In the genomic region with DNA sequence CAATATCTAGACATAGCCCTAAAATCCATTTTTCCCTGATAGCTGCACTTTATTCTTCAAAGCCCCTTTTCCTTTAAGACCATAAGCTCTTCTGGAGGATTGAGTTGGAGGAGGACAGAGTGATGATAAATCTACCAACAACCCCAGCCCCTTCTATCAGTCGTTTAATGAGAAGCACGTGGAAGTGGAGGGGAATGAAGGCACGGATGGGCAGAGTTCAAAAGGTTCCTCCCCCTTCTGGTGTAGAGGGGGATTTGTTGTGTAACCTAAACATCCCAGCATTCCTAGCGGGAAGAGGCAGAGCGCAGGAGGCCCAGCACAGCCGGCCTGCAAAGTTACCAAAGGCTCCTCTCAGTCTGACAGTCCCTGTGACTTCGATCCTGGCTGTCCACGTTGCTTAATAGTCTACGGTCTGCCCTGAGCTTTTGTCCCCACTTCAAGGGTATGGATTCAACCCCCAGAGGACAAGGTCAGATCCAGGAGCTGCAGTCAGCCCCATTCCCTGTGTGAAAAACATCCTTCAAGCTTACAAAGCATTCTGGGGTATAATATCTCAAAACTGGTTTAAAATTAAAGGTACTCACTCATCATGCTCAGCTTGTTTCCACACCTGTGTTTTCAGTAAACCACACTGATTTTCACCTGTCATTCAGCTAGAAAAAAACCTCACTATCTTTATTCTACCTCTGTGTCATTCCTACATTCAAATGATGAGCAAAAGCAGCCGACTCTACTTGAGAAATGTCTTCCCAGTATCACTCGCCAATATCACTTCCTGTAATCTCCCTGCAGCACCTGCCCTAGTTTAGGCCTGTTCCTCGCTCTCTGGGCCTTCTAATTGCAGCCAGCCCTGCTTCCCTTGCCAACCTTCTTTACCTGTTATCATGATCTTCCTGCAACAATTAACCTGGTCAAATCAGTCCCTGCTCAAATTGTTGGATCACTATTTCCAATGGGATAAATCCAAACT, we compare ENCODE assay signal across 1 cellular context.
A peak's percentile ranks its signal among the peaks of the same experiment; 100 is the strongest.
TF ChIP-seq lines count a peak whose summit lies in the region.

No MANE protein-coding gene starts in this region.

TF ChIP-seq in HepG2, 621 proteins besides CTCF, POLR2A, EP300 and RAD21 (continued from another document and continues in another):
- TF ChIP-seq ZNF354B (CRISPR knock-in tag; IDR thresholded peaks at IDR 0.05): peak; percentile 78; the same call in 1 of the 2 replicates
- peak; percentile 47; the same call in 1 of the 2 replicates for TF ChIP-seq ZSCAN21 (CRISPR knock-in tag; IDR thresholded peaks at IDR 0.05; ENCODE audit: borderline replicate concordance)
- no peak for TF ChIP-seq ZNF841 (CRISPR knock-in tag; IDR thresholded peaks at IDR 0.05; ENCODE audit: borderline replicate concordance)
- TF ChIP-seq, protein P1, sequence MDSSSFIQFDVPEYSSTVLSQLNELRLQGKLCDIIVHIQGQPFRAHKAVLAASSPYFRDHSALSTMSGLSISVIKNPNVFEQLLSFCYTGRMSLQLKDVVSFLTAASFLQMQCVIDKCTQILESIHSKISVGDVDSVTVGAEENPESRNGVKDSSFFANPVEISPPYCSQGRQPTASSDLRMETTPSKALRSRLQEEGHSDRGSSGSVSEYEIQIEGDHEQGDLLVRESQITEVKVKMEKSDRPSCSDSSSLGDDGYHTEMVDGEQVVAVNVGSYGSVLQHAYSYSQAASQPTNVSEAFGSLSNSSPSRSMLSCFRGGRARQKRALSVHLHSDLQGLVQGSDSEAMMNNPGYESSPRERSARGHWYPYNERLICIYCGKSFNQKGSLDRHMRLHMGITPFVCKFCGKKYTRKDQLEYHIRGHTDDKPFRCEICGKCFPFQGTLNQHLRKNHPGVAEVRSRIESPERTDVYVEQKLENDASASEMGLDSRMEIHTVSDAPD (CRISPR knock-in tag; IDR thresholded peaks at IDR 0.05): peak; percentile 87
- TF ChIP-seq KDM4B (CRISPR knock-in tag; IDR thresholded peaks at IDR 0.05): peak; percentile 85
- no peak for TF ChIP-seq ZNF790 (CRISPR knock-in tag; IDR thresholded peaks at IDR 0.05; ENCODE audit: borderline replicate concordance)
- peak; percentile 89 for TF ChIP-seq ZSCAN29 (CRISPR knock-in tag; conservative IDR thresholded peaks at IDR 0.05)
- TF ChIP-seq, protein P2, sequence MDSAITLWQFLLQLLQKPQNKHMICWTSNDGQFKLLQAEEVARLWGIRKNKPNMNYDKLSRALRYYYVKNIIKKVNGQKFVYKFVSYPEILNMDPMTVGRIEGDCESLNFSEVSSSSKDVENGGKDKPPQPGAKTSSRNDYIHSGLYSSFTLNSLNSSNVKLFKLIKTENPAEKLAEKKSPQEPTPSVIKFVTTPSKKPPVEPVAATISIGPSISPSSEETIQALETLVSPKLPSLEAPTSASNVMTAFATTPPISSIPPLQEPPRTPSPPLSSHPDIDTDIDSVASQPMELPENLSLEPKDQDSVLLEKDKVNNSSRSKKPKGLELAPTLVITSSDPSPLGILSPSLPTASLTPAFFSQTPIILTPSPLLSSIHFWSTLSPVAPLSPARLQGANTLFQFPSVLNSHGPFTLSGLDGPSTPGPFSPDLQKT (CRISPR knock-in tag; IDR thresholded peaks at IDR 0.05; ENCODE audit: borderline replicate concordance): no peak
- TF ChIP-seq, protein P3, sequence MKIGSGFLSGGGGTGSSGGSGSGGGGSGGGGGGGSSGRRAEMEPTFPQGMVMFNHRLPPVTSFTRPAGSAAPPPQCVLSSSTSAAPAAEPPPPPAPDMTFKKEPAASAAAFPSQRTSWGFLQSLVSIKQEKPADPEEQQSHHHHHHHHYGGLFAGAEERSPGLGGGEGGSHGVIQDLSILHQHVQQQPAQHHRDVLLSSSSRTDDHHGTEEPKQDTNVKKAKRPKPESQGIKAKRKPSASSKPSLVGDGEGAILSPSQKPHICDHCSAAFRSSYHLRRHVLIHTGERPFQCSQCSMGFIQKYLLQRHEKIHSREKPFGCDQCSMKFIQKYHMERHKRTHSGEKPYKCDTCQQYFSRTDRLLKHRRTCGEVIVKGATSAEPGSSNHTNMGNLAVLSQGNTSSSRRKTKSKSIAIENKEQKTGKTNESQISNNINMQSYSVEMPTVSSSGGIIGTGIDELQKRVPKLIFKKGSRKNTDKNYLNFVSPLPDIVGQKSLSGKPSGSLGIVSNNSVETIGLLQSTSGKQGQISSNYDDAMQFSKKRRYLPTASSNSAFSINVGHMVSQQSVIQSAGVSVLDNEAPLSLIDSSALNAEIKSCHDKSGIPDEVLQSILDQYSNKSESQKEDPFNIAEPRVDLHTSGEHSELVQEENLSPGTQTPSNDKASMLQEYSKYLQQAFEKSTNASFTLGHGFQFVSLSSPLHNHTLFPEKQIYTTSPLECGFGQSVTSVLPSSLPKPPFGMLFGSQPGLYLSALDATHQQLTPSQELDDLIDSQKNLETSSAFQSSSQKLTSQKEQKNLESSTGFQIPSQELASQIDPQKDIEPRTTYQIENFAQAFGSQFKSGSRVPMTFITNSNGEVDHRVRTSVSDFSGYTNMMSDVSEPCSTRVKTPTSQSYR (CRISPR knock-in tag; IDR thresholded peaks at IDR 0.05; ENCODE audit: borderline replicate concordance): peak; percentile 67; the same call in 1 of the 2 replicates
- peak; percentile 92 for TF ChIP-seq MIER3 (CRISPR knock-in tag; IDR thresholded peaks at IDR 0.05; ENCODE audit: borderline replicate concordance)
- TF ChIP-seq GZF1 (CRISPR knock-in tag; IDR thresholded peaks at IDR 0.05): 0 out of 2 replicates have a peak, but pooled peaks have one; percentile 47
- peak; percentile 67; the same call in 1 of the 2 replicates for TF ChIP-seq ELF3 (CRISPR knock-in tag; IDR thresholded peaks at IDR 0.05)
- TF ChIP-seq KLF13 (CRISPR knock-in tag; IDR thresholded peaks at IDR 0.05): no peak
- 0 out of 2 replicates have a peak, but pooled peaks have one; percentile 52 for TF ChIP-seq ETV6 (CRISPR knock-in tag; conservative IDR thresholded peaks at IDR 0.05)
- TF ChIP-seq ATM (IDR thresholded peaks at IDR 0.05; ENCODE audit: borderline replicate concordance): peak; percentile 87; the same call in 1 of the 2 replicates
- no peak for TF ChIP-seq NFE2L2 (IDR thresholded peaks at IDR 0.05; ENCODE audit: low read length)
- peak; percentile 65; the same call in 1 of the 2 replicates for TF ChIP-seq ZNF563 (CRISPR knock-in tag; IDR thresholded peaks at IDR 0.05)
- TF ChIP-seq ZNF773 (CRISPR knock-in tag; IDR thresholded peaks at IDR 0.05; ENCODE audit: borderline replicate concordance): no peak
- TF ChIP-seq, protein P4, sequence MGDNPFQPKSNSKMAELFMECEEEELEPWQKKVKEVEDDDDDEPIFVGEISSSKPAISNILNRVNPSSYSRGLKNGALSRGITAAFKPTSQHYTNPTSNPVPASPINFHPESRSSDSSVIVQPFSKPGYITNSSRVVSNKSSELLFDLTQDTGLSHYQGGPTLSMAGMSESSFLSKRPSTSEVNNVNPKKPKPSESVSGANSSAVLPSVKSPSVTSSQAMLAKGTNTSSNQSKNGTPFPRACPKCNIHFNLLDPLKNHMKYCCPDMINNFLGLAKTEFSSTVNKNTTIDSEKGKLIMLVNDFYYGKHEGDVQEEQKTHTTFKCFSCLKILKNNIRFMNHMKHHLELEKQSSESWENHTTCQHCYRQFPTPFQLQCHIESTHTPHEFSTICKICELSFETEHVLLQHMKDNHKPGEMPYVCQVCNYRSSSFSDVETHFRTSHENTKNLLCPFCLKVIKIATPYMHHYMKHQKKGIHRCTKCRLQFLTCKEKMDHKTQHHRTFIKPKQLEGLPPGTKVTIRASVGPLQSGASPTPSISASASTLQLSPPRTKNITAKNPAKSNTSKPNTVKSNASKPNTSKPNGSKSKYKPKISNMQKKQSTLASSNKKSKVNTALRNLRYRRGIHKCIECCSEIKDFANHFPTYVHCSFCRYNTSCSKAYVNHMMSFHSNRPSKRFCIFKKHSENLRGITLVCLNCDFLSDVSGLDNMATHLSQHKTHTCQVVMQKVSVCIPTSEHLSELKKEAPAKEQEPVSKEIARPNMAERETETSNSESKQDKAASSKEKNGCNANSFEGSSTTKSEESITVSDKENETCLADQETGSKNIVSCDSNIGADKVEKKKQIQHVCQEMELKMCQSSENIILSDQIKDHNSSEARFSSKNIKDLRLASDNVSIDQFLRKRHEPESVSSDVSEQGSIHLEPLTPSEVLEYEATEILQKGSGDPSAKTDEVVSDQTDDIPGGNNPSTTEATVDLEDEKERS (CRISPR knock-in tag; IDR thresholded peaks at IDR 0.05): no peak; the same call in 1 of the 2 replicates
- TF ChIP-seq, protein P5, sequence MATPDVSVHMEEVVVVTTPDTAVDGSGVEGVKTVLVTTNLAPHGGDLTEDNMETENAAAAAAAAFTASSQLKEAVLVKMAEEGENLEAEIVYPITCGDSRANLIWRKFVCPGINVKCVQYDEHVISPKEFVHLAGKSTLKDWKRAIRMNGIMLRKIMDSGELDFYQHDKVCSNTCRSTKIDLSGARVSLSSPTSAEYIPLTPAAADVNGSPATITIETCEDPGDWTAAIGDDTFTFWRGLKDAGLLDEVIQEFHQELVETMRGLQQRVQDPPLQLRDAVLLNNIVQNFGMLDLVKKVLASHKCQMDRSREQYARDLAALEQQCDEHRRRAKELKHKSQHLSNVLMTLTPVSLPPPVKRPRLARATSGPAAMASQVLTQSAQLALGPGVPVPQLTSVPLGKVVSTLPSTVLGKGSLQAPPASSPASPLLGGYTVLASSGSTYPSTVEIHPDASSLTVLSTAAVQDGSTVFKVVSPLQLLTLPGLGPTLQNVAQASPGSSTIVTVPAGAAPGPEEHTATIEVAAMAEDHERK (CRISPR knock-in tag; IDR thresholded peaks at IDR 0.05; ENCODE audit: low read depth): no peak
- peak; percentile 69; the same call in 1 of the 2 replicates for TF ChIP-seq ZNF546 (CRISPR knock-in tag; conservative IDR thresholded peaks at IDR 0.05)
- TF ChIP-seq KAT7 (CRISPR knock-in tag; IDR thresholded peaks at IDR 0.05; ENCODE audit: borderline replicate concordance): peak; percentile 98
- no peak for TF ChIP-seq SUZ12 (IDR thresholded peaks at IDR 0.05; ENCODE audit: low read depth, low read length)
- peak; percentile 95 for TF ChIP-seq ZNF350 (CRISPR knock-in tag; IDR thresholded peaks at IDR 0.05; ENCODE audit: borderline replicate concordance, low read depth)
- peak; percentile 93 for TF ChIP-seq SMAD3 (CRISPR knock-in tag; IDR thresholded peaks at IDR 0.05)
- no peak for TF ChIP-seq REXO4 (CRISPR knock-in tag; IDR thresholded peaks at IDR 0.05; ENCODE audit: borderline replicate concordance)
- TF ChIP-seq ZNF878 (CRISPR knock-in tag; IDR thresholded peaks at IDR 0.05): peak; percentile 71; the same call in 1 of the 2 replicates
- no peak for TF ChIP-seq ZFP82 (CRISPR knock-in tag; IDR thresholded peaks at IDR 0.05; ENCODE audit: borderline replicate concordance)
- TF ChIP-seq, protein P6, sequence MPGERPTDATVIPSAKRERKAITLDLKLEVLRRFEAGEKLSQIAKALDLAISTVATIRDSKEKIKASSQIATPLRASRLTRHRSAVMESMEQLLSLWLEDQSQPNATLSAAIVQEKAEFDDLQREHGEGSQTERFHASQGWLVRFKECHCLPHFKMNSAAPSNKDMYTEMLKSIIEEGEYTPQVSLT (CRISPR knock-in tag; IDR thresholded peaks at IDR 0.05; ENCODE audit: borderline replicate concordance, low read depth): no peak
- TF ChIP-seq BHLHE40 (IDR thresholded peaks at IDR 0.05; ENCODE audit: low read length): peak; percentile 54
- no peak for TF ChIP-seq ZNF468 (CRISPR knock-in tag; IDR thresholded peaks at IDR 0.05)
- TF ChIP-seq, protein P7, sequence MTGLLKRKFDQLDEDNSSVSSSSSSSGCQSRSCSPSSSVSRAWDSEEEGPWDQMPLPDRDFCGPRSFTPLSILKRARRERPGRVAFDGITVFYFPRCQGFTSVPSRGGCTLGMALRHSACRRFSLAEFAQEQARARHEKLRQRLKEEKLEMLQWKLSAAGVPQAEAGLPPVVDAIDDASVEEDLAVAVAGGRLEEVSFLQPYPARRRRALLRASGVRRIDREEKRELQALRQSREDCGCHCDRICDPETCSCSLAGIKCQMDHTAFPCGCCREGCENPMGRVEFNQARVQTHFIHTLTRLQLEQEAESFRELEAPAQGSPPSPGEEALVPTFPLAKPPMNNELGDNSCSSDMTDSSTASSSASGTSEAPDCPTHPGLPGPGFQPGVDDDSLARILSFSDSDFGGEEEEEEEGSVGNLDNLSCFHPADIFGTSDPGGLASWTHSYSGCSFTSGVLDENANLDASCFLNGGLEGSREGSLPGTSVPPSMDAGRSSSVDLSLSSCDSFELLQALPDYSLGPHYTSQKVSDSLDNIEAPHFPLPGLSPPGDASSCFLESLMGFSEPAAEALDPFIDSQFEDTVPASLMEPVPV (CRISPR knock-in tag; IDR thresholded peaks at IDR 0.05): peak; percentile 83; the same call in 1 of the 2 replicates
- no peak for TF ChIP-seq ISX (CRISPR knock-in tag; conservative IDR thresholded peaks at IDR 0.05)
- no peak; the same call in 1 of the 2 replicates for TF ChIP-seq SOX13 (IDR thresholded peaks at IDR 0.05)
- peak in 1 of 2 experiments; percentile 82; a peak in 2 of 4 replicates for TF ChIP-seq SOX13 (CRISPR knock-in tag; conservative IDR thresholded peaks at IDR 0.05 in 1 of 2, IDR thresholded peaks at IDR 0.05 in 1 of 2)
- no peak for TF ChIP-seq SATB2 (CRISPR knock-in tag; IDR thresholded peaks at IDR 0.05)
- peak; percentile 98 for TF ChIP-seq SALL1 (CRISPR knock-in tag; IDR thresholded peaks at IDR 0.05)
- no peak for TF ChIP-seq ZNF879 (CRISPR knock-in tag; IDR thresholded peaks at IDR 0.05)
- TF ChIP-seq KDM3A (CRISPR knock-in tag; IDR thresholded peaks at IDR 0.05; ENCODE audit: low read depth): peak; percentile 49; the same call in 1 of the 2 replicates
- TF ChIP-seq, protein P8, sequence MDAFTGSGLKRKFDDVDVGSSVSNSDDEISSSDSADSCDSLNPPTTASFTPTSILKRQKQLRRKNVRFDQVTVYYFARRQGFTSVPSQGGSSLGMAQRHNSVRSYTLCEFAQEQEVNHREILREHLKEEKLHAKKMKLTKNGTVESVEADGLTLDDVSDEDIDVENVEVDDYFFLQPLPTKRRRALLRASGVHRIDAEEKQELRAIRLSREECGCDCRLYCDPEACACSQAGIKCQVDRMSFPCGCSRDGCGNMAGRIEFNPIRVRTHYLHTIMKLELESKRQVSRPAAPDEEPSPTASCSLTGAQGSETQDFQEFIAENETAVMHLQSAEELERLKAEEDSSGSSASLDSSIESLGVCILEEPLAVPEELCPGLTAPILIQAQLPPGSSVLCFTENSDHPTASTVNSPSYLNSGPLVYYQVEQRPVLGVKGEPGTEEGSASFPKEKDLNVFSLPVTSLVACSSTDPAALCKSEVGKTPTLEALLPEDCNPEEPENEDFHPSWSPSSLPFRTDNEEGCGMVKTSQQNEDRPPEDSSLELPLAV (CRISPR knock-in tag; conservative IDR thresholded peaks at IDR 0.05; ENCODE audit: low read depth): no peak
- TF ChIP-seq RXRB (CRISPR knock-in tag; IDR thresholded peaks at IDR 0.05; ENCODE audit: borderline replicate concordance): peak; percentile 92
- TF ChIP-seq NR2F1 (CRISPR knock-in tag; IDR thresholded peaks at IDR 0.05): peak; percentile 44 to 64; a peak in 1 of 4 replicates
- no peak for TF ChIP-seq ZNF703 (CRISPR knock-in tag; IDR thresholded peaks at IDR 0.05; ENCODE audit: borderline replicate concordance)
- no peak for TF ChIP-seq SALL2 (CRISPR knock-in tag; IDR thresholded peaks at IDR 0.05)
- TF ChIP-seq, protein P9, sequence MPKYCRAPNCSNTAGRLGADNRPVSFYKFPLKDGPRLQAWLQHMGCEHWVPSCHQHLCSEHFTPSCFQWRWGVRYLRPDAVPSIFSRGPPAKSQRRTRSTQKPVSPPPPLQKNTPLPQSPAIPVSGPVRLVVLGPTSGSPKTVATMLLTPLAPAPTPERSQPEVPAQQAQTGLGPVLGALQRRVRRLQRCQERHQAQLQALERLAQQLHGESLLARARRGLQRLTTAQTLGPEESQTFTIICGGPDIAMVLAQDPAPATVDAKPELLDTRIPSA (CRISPR knock-in tag; IDR thresholded peaks at IDR 0.05; ENCODE audit: borderline replicate concordance): no peak
- TF ChIP-seq ZNF629 (CRISPR knock-in tag; conservative IDR thresholded peaks at IDR 0.05): peak; percentile 22; the same call in 1 of the 2 replicates
